In genomic region chr17:46818929-46819859, GRCh38 we compare ENCODE assay signal across 9 cellular contexts. TPM values are rescaled to one million over a fixed set of nuclear protein-coding genes. Genes with fewer than 3 reads are reported as not detected.
A peak's percentile ranks its signal among the peaks of the same experiment; 100 is the strongest.
DNase-seq lines count a peak whose midpoint lies in the region; ATAC-seq and TF ChIP-seq lines count a peak whose summit lies in the region.
"Had no signal": no experiment of that assay in that cellular context is flagged by ENCODE, and none has a peak within 500 bp of the region (broad histone marks: within the 10 kb centered on the region; RNA-seq: fewer than 3 reads in every experiment).

No MANE protein-coding gene starts in this region.

- H3K9ac ChIP-seq in BLaER1 treated with 17β-estradiol and CSF1 and Interleukin-3, amounts not matched to agents 10 nM and 100 nM: peak overlapping the region in 3 of 11 experiments; percentile 6 to 44 (median 12); a peak in 3 of 22 replicates

- peaks cover 6 to 19% (median 15%) of the 10 kb centered on the region in 10 experiments; a peak in 18 of 20 replicates for H3K4me1 ChIP-seq in BLaER1 treated with 17β-estradiol and CSF1 and Interleukin-3, amounts not matched to agents 10 nM and 100 nM
- H3K4me1 ChIP-seq in foreskin keratinocyte: peaks cover 6% of the 10 kb centered on the region

- no peaks in the 10 kb centered on the region for H3K36me3 Mint-ChIP-seq in IgD-negative memory B cell
- H3K36me3 Mint-ChIP-seq in natural killer cell treated with Interleukin-12 subunit alpha and Interleukin-12 subunit beta and Interleukin-15 and Interleukin-18, amount 100 ng/mL, for 72 hours: no peaks in the 10 kb centered on the region

- H3K4me2 ChIP-seq in BLaER1 treated with 17β-estradiol and CSF1 and Interleukin-3, amounts not matched to agents 10 nM and 100 nM: peak overlapping the region; percentile 65 to 98 (median 83)

- H3K27ac Mint-ChIP-seq in IgD-negative memory B cell: no peak overlapping the region
- no peak overlapping the region for H3K27ac Mint-ChIP-seq in natural killer cell treated with Interleukin-12 subunit alpha and Interleukin-12 subunit beta and Interleukin-15 and Interleukin-18, amount 100 ng/mL, for 72 hours

- DNase-seq in ecto neural progenitor cell (ENCODE audit: low spot score) (peak; percentile 88), foreskin keratinocyte (no peak), mesenteric fat pad (ENCODE audit: low spot score) (no peak)
- no peak for DNase-seq in natural killer cell treated with Interleukin-12 subunit alpha and Interleukin-12 subunit beta and Interleukin-15 and Interleukin-18, amount 100 ng/mL, for 72 hours (ENCODE audit: low spot score)
- no peak for DNase-seq in activated effector memory CD4-positive, alpha-beta T cell treated with Interleukin-2 at 50 U/mL for 16 hours
- no peak for DNase-seq in stimulated activated CD4-positive, alpha-beta T cell treated with anti-CD3 and anti-CD28 coated beads, Interleukin-4, amount 100 ng/mL, for 4 hours

- peaks cover 0 to 64% (median 20%) of the 10 kb centered on the region in 11 experiments; a peak in 16 of 22 replicates for H4K20me1 ChIP-seq in BLaER1 treated with 17β-estradiol and CSF1 and Interleukin-3, amounts not matched to agents 10 nM and 100 nM

- no peak overlapping the region for H3K27ac ChIP-seq in BLaER1 treated with 17β-estradiol and CSF1 and Interleukin-3, amounts not matched to agents 10 nM and 100 nM
- no peak overlapping the region for H3K27ac ChIP-seq in foreskin keratinocyte

- peaks cover 63% of the 10 kb centered on the region for H3K27me3 Mint-ChIP-seq in IgD-negative memory B cell
- H3K27me3 Mint-ChIP-seq in natural killer cell treated with Interleukin-12 subunit alpha and Interleukin-12 subunit beta and Interleukin-15 and Interleukin-18, amount 100 ng/mL, for 72 hours: peaks cover 42 to 49% of the 10 kb centered on the region in 2 donors

- peak overlapping the region; percentile 38 to 67 (median 48) for H3K4me3 ChIP-seq in BLaER1 treated with 17β-estradiol and CSF1 and Interleukin-3, amounts not matched to agents 10 nM and 100 nM

- no peaks in the 10 kb centered on the region for H3K9me3 Mint-ChIP-seq in IgD-negative memory B cell
- no peaks in the 10 kb centered on the region for H3K9me3 Mint-ChIP-seq in natural killer cell treated with Interleukin-12 subunit alpha and Interleukin-12 subunit beta and Interleukin-15 and Interleukin-18, amount 100 ng/mL, for 72 hours

- TF ChIP-seq CTCF in foreskin keratinocyte (conservative IDR thresholded peaks at IDR 0.05): no peak

- H3K27me3 ChIP-seq in BLaER1 treated with 17β-estradiol and CSF1 and Interleukin-3, amounts not matched to agents 10 nM and 100 nM: peaks cover 78 to 91% (median 86%) of the 10 kb centered on the region in 11 experiments
- H3K27me3 ChIP-seq in foreskin keratinocyte: peaks cover 64% of the 10 kb centered on the region

- H3K9me3 ChIP-seq in BLaER1 treated with 17β-estradiol and CSF1 and Interleukin-3, amounts not matched to agents 10 nM and 100 nM (replicated peaks in 1 of 11): peaks cover 0 to 8% (median 0%) of the 10 kb centered on the region in 11 experiments; a peak in 1 of 22 replicates

- H3K4me3 Mint-ChIP-seq in IgD-negative memory B cell: peak overlapping the region; percentile 75 to 92 (median 80)
- peak overlapping the region; percentile 67 for H3K4me3 Mint-ChIP-seq in natural killer cell treated with Interleukin-12 subunit alpha and Interleukin-12 subunit beta and Interleukin-15 and Interleukin-18, amount 100 ng/mL, for 72 hours

- H3K36me3 ChIP-seq in BLaER1 treated with 17β-estradiol and CSF1 and Interleukin-3, amounts not matched to agents 10 nM and 100 nM: no peaks in the 10 kb centered on the region

- peaks cover 10 to 14% (median 13%) of the 10 kb centered on the region in 3 donors for H3K4me1 Mint-ChIP-seq in IgD-negative memory B cell
- H3K4me1 Mint-ChIP-seq in natural killer cell treated with Interleukin-12 subunit alpha and Interleukin-12 subunit beta and Interleukin-15 and Interleukin-18, amount 100 ng/mL, for 72 hours (ENCODE audit: low read depth in 2 of 2): peaks cover 0 to 11% of the 10 kb centered on the region in 2 donors

- ATAC-seq in natural killer cell treated with Interleukin-12 subunit alpha and Interleukin-12 subunit beta and Interleukin-15 and Interleukin-18, amount 100 ng/mL, for 72 hours: peak; percentile 16 to 28
- no peak for ATAC-seq in foreskin keratinocyte

RNA-seq across cellular contexts. Expression of gene WNT3, which starts 0.7 kb away (rescaled TPM):
- polyA plus RNA-seq in IgD-negative memory B cell: 0.14 TPM
- total RNA-seq in natural killer cell treated with Interleukin-12 subunit alpha and Interleukin-12 subunit beta and Interleukin-15 and Interleukin-18, amount 100 ng/mL, for 72 hours: under 1 TPM; 0.20 to 0.29 TPM
- total RNA-seq in foreskin keratinocyte: 1.2 and 1.3 TPM in 2 replicates
- 0.87 and 0.99 TPM in 2 replicates for polyA plus RNA-seq in foreskin keratinocyte
- 1.9 TPM for total RNA-seq in mesenteric fat pad
- total RNA-seq: T-helper 1 cell treated with Interleukin-12 subunit alpha and Interleukin-12 subunit beta and Interleukin-4 antibody, amounts not matched to agents 30 ng/mL and 1 ng/mL, for 36 hours had no signal

RNA-seq across cellular contexts. Expression of gene WNT9B, which starts 32.2 kb away (rescaled TPM):
- polyA plus RNA-seq in IgD-negative memory B cell (not detected), foreskin keratinocyte (not detected in 2 replicates)
- not detected for total RNA-seq in natural killer cell treated with Interleukin-12 subunit alpha and Interleukin-12 subunit beta and Interleukin-15 and Interleukin-18, amount 100 ng/mL, for 72 hours
- total RNA-seq in foreskin keratinocyte (not detected in 2 replicates), mesenteric fat pad (0.74 TPM)
- total RNA-seq: T-helper 1 cell treated with Interleukin-12 subunit alpha and Interleukin-12 subunit beta and Interleukin-4 antibody, amounts not matched to agents 30 ng/mL and 1 ng/mL, for 36 hours had no signal
